In genomic region chr6:62362097-62362496, GRCh38 we compare ENCODE assay signal across 25 cellular contexts.
"Had no signal": no experiment of that assay in that cellular context is flagged by ENCODE, and none has a peak within 500 bp of the region (broad histone marks: within the 10 kb centered on the region; RNA-seq: fewer than 3 reads in every experiment).

No MANE protein-coding gene starts in this region.

- H3K27ac ChIP-seq: colonic mucosa, esophagus muscularis mucosa, foreskin keratinocyte, gastroesophageal sphincter, heart left ventricle, hepatocyte, left ventricle myocardium inferior, lower lobe of right lung had no signal

- H3K27me3 ChIP-seq: colonic mucosa, esophagus muscularis mucosa, foreskin keratinocyte, gastroesophageal sphincter, heart left ventricle, hepatocyte had no signal

- FAIRE-seq: endometrium, endothelial cell of umbilical vein, frontal cortex, kidney had no signal

- H3K4me2 ChIP-seq: hepatocyte had no signal

- H2AFZ ChIP-seq: hepatocyte had no signal

- H3K4me3 ChIP-seq: colonic mucosa, esophagus muscularis mucosa, gastroesophageal sphincter, heart left ventricle, hepatocyte, left ventricle myocardium inferior, lower lobe of right lung, mucosa of descending colon had no signal

- ATAC-seq: effector memory CD8-positive, alpha-beta T cell; foreskin keratinocyte; gastroesophageal sphincter; heart left ventricle; left colon; left lobe of liver; lower lobe of right lung; mucosa of descending colon had no signal

- H3K9me3 ChIP-seq: colonic mucosa, esophagus muscularis mucosa, gastroesophageal sphincter, left ventricle myocardium inferior, lower lobe of right lung, mucosa of descending colon had no signal

- H3K4me1 ChIP-seq: colonic mucosa, esophagus muscularis mucosa, foreskin keratinocyte, gastroesophageal sphincter, left ventricle myocardium inferior, lower lobe of right lung had no signal

- H3K36me3 ChIP-seq: colonic mucosa, esophagus muscularis mucosa, gastroesophageal sphincter, heart left ventricle, left ventricle myocardium inferior, lower lobe of right lung had no signal

- H3K79me2 ChIP-seq: hepatocyte had no signal

- DNase-seq: cerebellar nuclear complex; colonic mucosa; cortex of kidney; effector CD8-positive, alpha-beta T cell; effector memory CD8-positive, alpha-beta T cell; endodermal cell; foreskin keratinocyte; heart left ventricle; hypothalamus; immature natural killer cell; islet precursor cell; kidney; kidney glomerular epithelial cell; left colon; left ventricle myocardium inferior; lower lobe of right lung; mesenchymal stem cell; mucosa of descending colon had no signal
